ENCODE assay signal across 8 cellular contexts in the genomic region with DNA sequence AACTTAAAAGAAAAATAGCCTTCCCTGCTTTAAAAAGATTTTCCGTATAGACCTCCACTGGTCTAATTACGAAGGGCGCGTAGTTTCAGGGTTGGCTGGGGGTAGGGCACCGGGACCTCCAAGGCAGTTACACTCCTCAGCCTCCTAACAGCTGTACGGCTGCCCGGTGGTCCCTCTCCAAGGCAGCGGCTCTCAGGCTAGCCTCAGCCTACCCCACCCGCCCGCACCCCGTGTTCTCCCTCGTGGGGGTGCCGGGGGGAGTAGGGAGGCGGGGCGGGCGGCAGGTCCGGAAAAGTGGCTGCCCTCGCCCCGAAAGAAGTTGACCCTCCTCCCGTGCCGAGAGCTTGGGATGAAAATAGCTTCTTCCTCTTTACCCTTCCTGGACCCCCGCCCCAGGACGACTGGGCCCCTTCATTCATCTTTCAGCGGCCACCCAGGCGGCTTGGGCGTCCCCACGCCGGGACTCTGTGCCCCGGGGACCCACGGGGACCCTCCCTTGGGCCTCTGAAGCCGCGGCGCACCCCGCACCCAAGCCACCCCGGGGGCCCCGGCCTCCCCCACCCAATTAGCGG. TPM values are rescaled to one million over a fixed set of nuclear protein-coding genes. Genes with fewer than 3 reads are reported as not detected.
DNase-seq lines count a peak whose midpoint lies in the region; ATAC-seq and TF ChIP-seq lines count a peak whose summit lies in the region.

No MANE protein-coding gene starts in this region.

- ATAC-seq in GM19351 (IDR thresholded peaks at IDR 0.05; ENCODE audit: unreplicated experiment) = peak; percentile 6

- H3K9me3 ChIP-seq in NT2/D1 (ENCODE audit: insufficient read depth, low read length) = no peaks in the 10 kb centered on the region
- no peaks in the 10 kb centered on the region for H3K9me3 ChIP-seq in adrenal gland (replicated peaks in 1 of 3)

- H3K9ac ChIP-seq in NT2/D1 (ENCODE audit: insufficient read length, low read depth) = peak overlapping the region; percentile 77

- intact Hi-C loops in adrenal gland (cut with DNase I) = loop anchor here in 1 of 2 donors (10.0 kb wide), 1 partner anchor 67 kb away; no protein-coding TSS in a partner anchor

- TF ChIP-seq CTCF in adrenal gland (IDR thresholded peaks at IDR 0.05) (no peak), retinal pigment epithelial cell (conservative IDR thresholded peaks at IDR 0.05; ENCODE audit: low read depth, low read length) (no peak)

- DNase-seq in AG08396 (ENCODE audit: low spot score) (peak; percentile 40), NT2/D1 (ENCODE audit: low read depth, low spot score) (no peak), adrenal gland (peak; percentile 30 to 60 (median 43)), hepatic stellate cell (ENCODE audit: low spot score) (peak; percentile 54), retinal pigment epithelial cell (ENCODE audit: low read depth) (no peak), NCI-H1930 (lab: John Stamatoyannopoulos, UW) (no peak), SW 1271 (lab: John Stamatoyannopoulos, UW) (no peak)

- H3K36me3 ChIP-seq in NT2/D1 (ENCODE audit: insufficient read depth, insufficient read length, low read length) = peaks cover 8% of the 10 kb centered on the region
- H3K36me3 ChIP-seq in adrenal gland (replicated peaks in 1 of 2) = no peaks in the 10 kb centered on the region

- 0 to 2% (median 1%) methylated on average over 5 to 37 of the region's 37 CpGs for WGBS in adrenal gland, 4 donors

- TF ChIP-seq POLR2A in adrenal gland (IDR thresholded peaks at IDR 0.05) = no peak

- H3K4me3 ChIP-seq in NT2/D1 (ENCODE audit: insufficient read length, low read depth) (peak overlapping the region; percentile 62), adrenal gland (peak overlapping the region; percentile 83 to 96 (median 85)), retinal pigment epithelial cell (ENCODE audit: low read length) (peak overlapping the region; percentile 73)

- peak overlapping the region; percentile 90 to 99 (median 97) for H3K27ac ChIP-seq in adrenal gland

- no peaks in the 10 kb centered on the region for H3K27me3 ChIP-seq in NT2/D1 (ENCODE audit: insufficient read depth, insufficient read length)
- no peaks in the 10 kb centered on the region for H3K27me3 ChIP-seq in adrenal gland

- peaks cover 7% of the 10 kb centered on the region for H3K4me1 ChIP-seq in NT2/D1 (ENCODE audit: insufficient read depth, insufficient read length)
- peaks cover 5 to 28% of the 10 kb centered on the region in 2 donors for H3K4me1 ChIP-seq in adrenal gland (replicated peaks in 1 of 2)

RNA-seq across cellular contexts. Expression of a gene that starts 1.0 kb away (rescaled TPM):
- 10 to 100 TPM in 6 of 8 donors, 1 to 10 TPM in 2; 8.0 to 17.7 (median 12.6) TPM for total RNA-seq in adrenal gland
- 10 to 100 TPM in 1 of 3 donors, 1 to 10 TPM in 2; 3.8 to 11.6 (median 4.4) TPM for polyA plus RNA-seq in adrenal gland

Comparison
In these comparisons a context has a peak if more than half of its experiments do, and no peak if none do; other contexts are left out.
1. DNase-seq: peak in AG08396 (single experiment), adrenal gland (7 of 7) and hepatic stellate cell (single experiment); none in NT2/D1 (single experiment), retinal pigment epithelial cell (single experiment), NCI-H1930 (0 of 2) and SW 1271 (0 of 2).
2. Peak in every context shown above with its lines, with median percentiles within 50 percentile points of each other: H3K4me3 ChIP-seq.